In the genomic region with DNA sequence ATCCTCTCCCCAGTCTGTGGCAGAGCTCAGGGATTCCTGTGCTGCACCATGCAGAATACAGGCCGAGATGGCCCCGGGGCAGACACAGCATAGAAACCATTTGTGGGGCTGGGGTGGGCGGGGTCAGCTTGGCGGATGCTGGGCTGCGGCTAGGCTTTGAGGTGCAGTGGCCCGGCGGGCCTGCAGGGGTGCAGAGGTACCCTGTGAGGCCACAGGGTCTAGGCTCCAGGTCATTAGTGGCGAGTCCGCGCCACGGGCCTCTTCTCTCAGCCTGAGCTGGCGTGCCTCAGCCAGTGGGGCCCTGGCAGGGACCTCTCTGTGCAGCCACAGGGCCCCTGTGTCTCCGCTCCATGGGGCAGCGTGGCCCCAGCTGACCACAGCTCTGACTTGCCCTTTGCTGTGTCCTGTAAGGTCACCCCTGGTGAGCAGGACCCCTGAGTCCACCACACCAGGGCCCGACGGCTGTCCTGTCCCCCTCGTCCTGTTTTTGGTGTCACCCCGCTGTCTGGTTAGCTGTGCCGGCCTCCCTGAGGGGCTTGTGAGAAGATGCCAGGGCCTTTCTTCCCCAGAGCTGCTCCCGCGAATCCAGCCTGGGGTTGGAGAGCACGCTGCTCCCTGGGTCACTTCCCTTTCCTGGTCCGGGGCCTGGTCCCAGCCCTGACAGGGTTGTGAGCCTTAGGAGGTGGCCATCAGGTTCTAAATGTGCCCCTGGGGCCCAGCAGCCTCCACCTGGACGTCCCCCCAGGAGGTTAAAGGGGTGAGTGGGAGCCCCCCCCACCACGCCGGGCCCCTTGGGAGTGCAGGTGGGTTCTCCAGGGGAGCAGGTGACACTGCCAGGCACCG, we compare ENCODE assay signal across 1 cellular context.
TF ChIP-seq lines count a peak whose summit lies in the region.

No MANE protein-coding gene starts in this region.

TF ChIP-seq in GM12878, 131 proteins besides CTCF, POLR2A, EP300 and RAD21:
- TF ChIP-seq POLR2AphosphoS2 (IDR thresholded peaks at IDR 0.05; ENCODE audit: low read depth, low read length) = no peak
- peak; percentile 11 for TF ChIP-seq SP1 (IDR thresholded peaks at IDR 0.05; ENCODE audit: low read depth, low read length)
- TF ChIP-seq TCF3 (IDR thresholded peaks at IDR 0.05; ENCODE audit: borderline replicate concordance, insufficient read depth, low read depth, low read length) = no peak
- no peak for TF ChIP-seq YBX1 (IDR thresholded peaks at IDR 0.05)
